11 cellular contexts compared by ENCODE assay signal in genomic region chr4:155241225-155241624, GRCh38. TPM values are rescaled to one million over a fixed set of nuclear protein-coding genes. Genes with fewer than 3 reads are reported as not detected.
"Had no signal": no experiment of that assay in that cellular context is flagged by ENCODE, and none has a peak within 500 bp of the region (broad histone marks: within the 10 kb centered on the region; RNA-seq: fewer than 3 reads in every experiment).

No MANE protein-coding gene starts in this region.

- H3K4me2 ChIP-seq: GM23338, KMS-11 had no signal

- H3K9ac ChIP-seq: KMS-11 had no signal

- H3K4me1 ChIP-seq: HAP-1 had no signal

- H3K9me3 ChIP-seq: HAP-1 had no signal

- H3K27ac ChIP-seq: KMS-11 had no signal

- H3K4me1 Mint-ChIP-seq: GM23338 had no signal

- DNase-seq: H7, HFFc6, Karpas-422, KBM-7 had no signal

- H3K9me3 Mint-ChIP-seq: GM23338 had no signal

- H3K36me3 ChIP-seq: HAP-1 had no signal

- FAIRE-seq: HTR-8/SVneo had no signal

- H3K4me3 ChIP-seq: GM23338, HAP-1 had no signal

- ATAC-seq: GM23338, HCT116 had no signal

- H3K4me3 Mint-ChIP-seq: GM23338, HFFc6 had no signal

- H2AFZ ChIP-seq: GM23338 had no signal

- H3K27ac Mint-ChIP-seq: GM23338, HFFc6 had no signal

RNA-seq across cellular contexts. Expression of gene NPY2R, which starts 32.8 kb away (rescaled TPM):
- total RNA-seq: H4, H7, HFFc6, HT-29 had no signal
